19 cellular contexts compared by ENCODE assay signal in genomic region chr17:62657664-62658063, GRCh38.
"Had no signal": no experiment of that assay in that cellular context is flagged by ENCODE, and none has a peak within 500 bp of the region (broad histone marks: within the 10 kb centered on the region; RNA-seq: fewer than 3 reads in every experiment).

No MANE protein-coding gene starts in this region.

- H3K4me3 Mint-ChIP-seq: activated CD4-positive, alpha-beta memory T cell treated with anti-CD3 and anti-CD28 coated beads, Interleukin-2, amount 10 ng/mL, durations not matched to agents 7 days and 5 days; activated naive CD4-positive, alpha-beta T cell treated with anti-CD3 and anti-CD28 coated beads, Interleukin-2, amount 50 U/mL, for 24 hours; activated T-cell treated with anti-CD3 and anti-CD28 coated beads, Interleukin-2, amount 50 U/mL, for 4 hours; natural killer cell treated with Interleukin-12 subunit alpha and Interleukin-12 subunit beta and Interleukin-15 and Interleukin-18, amount 100 ng/mL, for 72 hours; T-cell had no signal

- H3K27ac Mint-ChIP-seq: activated CD4-positive, alpha-beta memory T cell treated with anti-CD3 and anti-CD28 coated beads, Interleukin-2, amount 10 ng/mL, durations not matched to agents 7 days and 5 days; activated naive CD4-positive, alpha-beta T cell treated with anti-CD3 and anti-CD28 coated beads, Interleukin-2, amount 50 U/mL, for 24 hours; natural killer cell treated with Interleukin-12 subunit alpha and Interleukin-12 subunit beta and Interleukin-15 and Interleukin-18, amount 100 ng/mL, for 72 hours; T-cell had no signal

- H3K27me3 ChIP-seq: adrenal gland, right lobe of liver, testis, upper lobe of left lung had no signal

- ATAC-seq: activated T-cell treated with anti-CD3 and anti-CD28 coated beads, Interleukin-2, amount 50 U/mL, for 4 hours; natural killer cell treated with Interleukin-12 subunit alpha and Interleukin-12 subunit beta and Interleukin-15 and Interleukin-18, amount 100 ng/mL, for 72 hours; right lobe of liver; T-cell had no signal

- H3K27ac ChIP-seq: adrenal gland, epithelial cell of prostate, prostate gland, right lobe of liver, testis, upper lobe of left lung had no signal

- DNase-seq: activated CD4-positive, alpha-beta memory T cell treated with anti-CD3 and anti-CD28 coated beads, Interleukin-2, amount 10 ng/mL, durations not matched to agents 7 days and 5 days; activated CD4-positive, alpha-beta T cell treated with anti-CD3 and anti-CD28 coated beads for 48 hours; activated CD4-positive, CD25-positive, alpha-beta regulatory T cell; activated T-cell treated with anti-CD3 and anti-CD28 coated beads, Interleukin-2, amount 50 U/mL, for 4 hours; adrenal gland; cerebellar nuclear complex; effector memory CD4-positive, alpha-beta T cell; foreskin fibroblast; islet precursor cell; stimulated activated CD4-positive, alpha-beta T cell treated with anti-CD3 and anti-CD28 coated beads, Interleukin-4, amount 100 ng/mL, for 1 hour; T-cell; testis; upper lobe of left lung had no signal

- H3K4me1 ChIP-seq: right lobe of liver had no signal

- H3K4me2 ChIP-seq: smooth muscle cell had no signal

- H3K9me3 ChIP-seq: adrenal gland, prostate gland, right lobe of liver, testis had no signal
